ENCODE assay signal across 1 cellular context in genomic region chr1:161165742-161166668, GRCh38.
TF ChIP-seq lines count a peak whose summit lies in the region.

Gene PPOX, plus strand, starts transcription at chr1:161166426. Its CDS starts 422 bp downstream, at chr1:161166848.

TF ChIP-seq in HepG2, 621 proteins besides CTCF, POLR2A, EP300 and RAD21 (continued from another document and continues in another):
- TF ChIP-seq ZBED4 (CRISPR knock-in tag; IDR thresholded peaks at IDR 0.05; ENCODE audit: borderline replicate concordance) (0 out of 2 replicates have a peak, but pooled peaks have one; percentile 25), ZFYVE20 (CRISPR knock-in tag; IDR thresholded peaks at IDR 0.05; ENCODE audit: borderline replicate concordance, low read depth) (no peak), ZNF264 (CRISPR knock-in tag; IDR thresholded peaks at IDR 0.05) (peak; percentile 86), RCOR2 (CRISPR knock-in tag; IDR thresholded peaks at IDR 0.05) (no peak), NFYB (CRISPR knock-in tag; IDR thresholded peaks at IDR 0.05) (peak; percentile 93), MIXL1 (CRISPR knock-in tag; IDR thresholded peaks at IDR 0.05) (no peak), GFI1 (CRISPR knock-in tag; IDR thresholded peaks at IDR 0.05; ENCODE audit: borderline replicate concordance) (no peak), NRL (CRISPR knock-in tag; IDR thresholded peaks at IDR 0.05; ENCODE audit: borderline replicate concordance) (no peak), HNRNPK (IDR thresholded peaks at IDR 0.05; ENCODE audit: low read depth, low read length, poor library complexity, severe bottlenecking) (no peak), ZNF430 (CRISPR knock-in tag; IDR thresholded peaks at IDR 0.05) (peak; percentile 48; the same call in 1 of the 2 replicates), GLI4 (CRISPR knock-in tag; IDR thresholded peaks at IDR 0.05; ENCODE audit: borderline replicate concordance) (no peak), ELF1 (CRISPR knock-in tag; IDR thresholded peaks at IDR 0.05) (no peak), POGZ (CRISPR knock-in tag; IDR thresholded peaks at IDR 0.05) (peak; percentile 83), AGO2 (optimal IDR thresholded peaks at IDR 0.05; ENCODE audit: low read depth, low read length) (peak; percentile 46), JUNB (CRISPR knock-in tag; IDR thresholded peaks at IDR 0.05; ENCODE audit: borderline replicate concordance) (no peak), ZBTB4 (CRISPR knock-in tag; IDR thresholded peaks at IDR 0.05; ENCODE audit: borderline replicate concordance) (no peak), ZFP36 (IDR thresholded peaks at IDR 0.05; ENCODE audit: borderline replicate concordance, low read depth, low read length, partially characterized antibody) (no peak), ZBTB7B (CRISPR knock-in tag; IDR thresholded peaks at IDR 0.05) (peak; percentile 17; the same call in 1 of the 2 replicates), PCBP1 (IDR thresholded peaks at IDR 0.05; ENCODE audit: borderline replicate concordance, low read depth, low read length) (no peak), PHB2 (IDR thresholded peaks at IDR 0.05; ENCODE audit: partially characterized antibody) (no peak), SIN3A (IDR thresholded peaks at IDR 0.05; ENCODE audit: borderline replicate concordance, low read depth, low read length) (peak; percentile 73; the same call in 1 of the 2 replicates), HIVEP1 (CRISPR knock-in tag; IDR thresholded peaks at IDR 0.05) (peak; percentile 62), CENPT (CRISPR knock-in tag; IDR thresholded peaks at IDR 0.05; ENCODE audit: low read depth) (0 out of 2 replicates have a peak, but pooled peaks have one; percentile 65), CAMTA2 (CRISPR knock-in tag; IDR thresholded peaks at IDR 0.05; ENCODE audit: borderline replicate concordance) (peak; percentile 65; the same call in 1 of the 2 replicates), ZNF282 (IDR thresholded peaks at IDR 0.05; ENCODE audit: partially characterized antibody) (no peak), ZNF550 (CRISPR knock-in tag; IDR thresholded peaks at IDR 0.05; ENCODE audit: borderline replicate concordance) (no peak), MYNN (CRISPR knock-in tag; IDR thresholded peaks at IDR 0.05; ENCODE audit: low read depth) (no peak), ZNF207 (IDR thresholded peaks at IDR 0.05; ENCODE audit: borderline replicate concordance) (no peak), KDM2A (CRISPR knock-in tag; IDR thresholded peaks at IDR 0.05; ENCODE audit: borderline replicate concordance, low read depth) (peak; percentile 92), ZNF326 (CRISPR knock-in tag; IDR thresholded peaks at IDR 0.05; ENCODE audit: borderline replicate concordance) (no peak), ETS1 (CRISPR knock-in tag; IDR thresholded peaks at IDR 0.05) (no peak), KLF11 (CRISPR knock-in tag; IDR thresholded peaks at IDR 0.05) (no peak; the same call in 1 of the 2 replicates), BATF2 (CRISPR knock-in tag; IDR thresholded peaks at IDR 0.05) (no peak), SOX6 (IDR thresholded peaks at IDR 0.05) (no peak), SOX6 (CRISPR knock-in tag; IDR thresholded peaks at IDR 0.05) (peak; percentile 60), REXO4 (CRISPR knock-in tag; IDR thresholded peaks at IDR 0.05; ENCODE audit: borderline replicate concordance) (no peak), AKNA (CRISPR knock-in tag; IDR thresholded peaks at IDR 0.05; ENCODE audit: borderline replicate concordance) (no peak), KAT7 (CRISPR knock-in tag; IDR thresholded peaks at IDR 0.05; ENCODE audit: borderline replicate concordance) (no peak), HOXA3 (CRISPR knock-in tag; IDR thresholded peaks at IDR 0.05) (peak; percentile 67), ZNF224 (CRISPR knock-in tag; IDR thresholded peaks at IDR 0.05) (no peak), SSRP1 (CRISPR knock-in tag; IDR thresholded peaks at IDR 0.05) (no peak), KLF12 (CRISPR knock-in tag; IDR thresholded peaks at IDR 0.05; ENCODE audit: borderline replicate concordance) (no peak), MATR3 (CRISPR knock-in tag; IDR thresholded peaks at IDR 0.05) (no peak), DBP (CRISPR knock-in tag; IDR thresholded peaks at IDR 0.05; ENCODE audit: not compliant biosample characterization) (no peak), ZNF816 (CRISPR knock-in tag; IDR thresholded peaks at IDR 0.05; ENCODE audit: borderline replicate concordance) (peak; percentile 63; the same call in 1 of the 2 replicates), RFXANK (CRISPR knock-in tag; IDR thresholded peaks at IDR 0.05) (no peak)
- TF ChIP-seq, protein P1, sequence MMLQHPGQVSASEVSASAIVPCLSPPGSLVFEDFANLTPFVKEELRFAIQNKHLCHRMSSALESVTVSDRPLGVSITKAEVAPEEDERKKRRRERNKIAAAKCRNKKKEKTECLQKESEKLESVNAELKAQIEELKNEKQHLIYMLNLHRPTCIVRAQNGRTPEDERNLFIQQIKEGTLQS (CRISPR knock-in tag; IDR thresholded peaks at IDR 0.05), result no peak; the same call in 1 of the 2 replicates
- TF ChIP-seq, protein P2, sequence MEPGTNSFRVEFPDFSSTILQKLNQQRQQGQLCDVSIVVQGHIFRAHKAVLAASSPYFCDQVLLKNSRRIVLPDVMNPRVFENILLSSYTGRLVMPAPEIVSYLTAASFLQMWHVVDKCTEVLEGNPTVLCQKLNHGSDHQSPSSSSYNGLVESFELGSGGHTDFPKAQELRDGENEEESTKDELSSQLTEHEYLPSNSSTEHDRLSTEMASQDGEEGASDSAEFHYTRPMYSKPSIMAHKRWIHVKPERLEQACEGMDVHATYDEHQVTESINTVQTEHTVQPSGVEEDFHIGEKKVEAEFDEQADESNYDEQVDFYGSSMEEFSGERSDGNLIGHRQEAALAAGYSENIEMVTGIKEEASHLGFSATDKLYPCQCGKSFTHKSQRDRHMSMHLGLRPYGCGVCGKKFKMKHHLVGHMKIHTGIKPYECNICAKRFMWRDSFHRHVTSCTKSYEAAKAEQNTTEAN (CRISPR knock-in tag; conservative IDR thresholded peaks at IDR 0.05), result no peak; the same call in 1 of the 2 replicates
- TF ChIP-seq, protein P3, sequence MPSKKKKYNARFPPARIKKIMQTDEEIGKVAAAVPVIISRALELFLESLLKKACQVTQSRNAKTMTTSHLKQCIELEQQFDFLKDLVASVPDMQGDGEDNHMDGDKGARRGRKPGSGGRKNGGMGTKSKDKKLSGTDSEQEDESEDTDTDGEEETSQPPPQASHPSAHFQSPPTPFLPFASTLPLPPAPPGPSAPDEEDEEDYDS (CRISPR knock-in tag; IDR thresholded peaks at IDR 0.05), result peak; percentile 73
